In the genomic region with DNA sequence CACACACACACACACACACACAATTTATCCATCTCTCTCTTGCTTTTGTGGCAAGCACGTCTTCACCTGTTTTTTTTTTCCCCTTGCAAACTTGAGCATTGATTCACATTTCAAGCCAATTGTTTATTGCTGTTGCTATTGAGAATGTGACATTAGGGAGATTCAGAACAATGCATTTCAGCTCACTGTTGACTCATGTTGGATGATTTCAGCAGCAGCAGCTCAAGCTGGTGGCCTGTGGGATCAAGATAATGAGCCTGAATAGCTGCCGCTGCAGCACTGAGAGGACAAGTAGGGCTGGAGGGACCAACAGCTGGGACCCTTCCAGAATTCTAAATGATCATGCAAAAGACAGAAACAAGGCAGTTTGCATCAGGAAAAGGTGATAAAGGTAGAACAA, we compare ENCODE assay signal across 14 cellular contexts.
A peak's percentile ranks its signal among the peaks of the same experiment; 100 is the strongest.
DNase-seq lines count a peak whose midpoint lies in the region; ATAC-seq and TF ChIP-seq lines count a peak whose summit lies in the region.
"Had no signal": no experiment of that assay in that cellular context is flagged by ENCODE, and none has a peak within 500 bp of the region (broad histone marks: within the 10 kb centered on the region; RNA-seq: fewer than 3 reads in every experiment).

No MANE protein-coding gene starts in this region.

- H3F3A ChIP-seq in PC-9 (ENCODE audit: insufficient read depth, low read depth), result peaks cover 7% of the 10 kb centered on the region

- POLR2A ChIA-PET in MCF 10A (lab: Yijun Ruan, JAX), result interaction anchor here (0.7 kb wide), 1 partner anchor 1145 kb away, joined by 3 read pairs; no protein-coding TSS in a partner anchor
- POLR2A ChIA-PET in PC-9 (lab: Charles Lee; ENCODE audit: unreplicated experiment), result interaction anchor here (0.7 kb wide), 1 partner anchor 1581 kb away, joined by 3 read pairs; no protein-coding TSS in a partner anchor

- H3K9ac ChIP-seq in mammary epithelial cell (ENCODE audit: insufficient read depth, low read length), result no peak overlapping the region

- H3K27me3 ChIP-seq in mammary epithelial cell (ENCODE audit: insufficient read depth, low read length) (peaks cover 2% of the 10 kb centered on the region), PC-9 (ENCODE audit: insufficient read depth, low read depth) (no peaks in the 10 kb centered on the region), lower lobe of right lung (ENCODE audit: low read depth) (no peaks in the 10 kb centered on the region)
- H3K27me3 ChIP-seq: right lobe of liver had no signal

- H3K9me2 ChIP-seq in PC-9 (ENCODE audit: insufficient read depth), result no peaks in the 10 kb centered on the region

- no peaks in the 10 kb centered on the region for H3K9me3 ChIP-seq in mammary epithelial cell (replicated peaks; ENCODE audit: insufficient read depth, low read length)
- H3K9me3 ChIP-seq in PC-9 (ENCODE audit: insufficient read depth, low read depth), result no peaks in the 10 kb centered on the region
- H3K9me3 ChIP-seq in lower lobe of right lung, result no peaks in the 10 kb centered on the region
- H3K9me3 ChIP-seq: right lobe of liver had no signal

- H3K4me3 Mint-ChIP-seq in MCF 10A (ENCODE audit: unreplicated experiment), result no peak overlapping the region
- H3K4me3 Mint-ChIP-seq: stimulated activated naive CD8-positive, alpha-beta T cell treated with anti-CD3 and anti-CD28 coated beads, Interleukin-15, amount 100 ng/mL, for 72 hours had no signal

- no peak overlapping the region for H3K27ac ChIP-seq in mammary epithelial cell (ENCODE audit: insufficient read depth, low read depth, low read length)
- no peak overlapping the region for H3K27ac ChIP-seq in PC-9
- no peak overlapping the region for H3K27ac ChIP-seq in lower lobe of right lung
- H3K27ac ChIP-seq: right lobe of liver, VCaP had no signal

- H3K4me2 ChIP-seq in mammary epithelial cell (ENCODE audit: insufficient read depth, low read depth, low read length) (no peak overlapping the region), PC-9 (no peak overlapping the region)

- BruUV-seq in mammary epithelial cell (replicated peaks; lab: Mats Ljungman, UMichigan) (no TSS peak), MCF 10A (replicated peaks; lab: Mats Ljungman, UMichigan) (no TSS peak), PC-9 (replicated peaks; lab: Mats Ljungman, UMichigan) (no TSS peak)

- no peaks in the 10 kb centered on the region for H3K9me3 Mint-ChIP-seq in MCF 10A (ENCODE audit: unreplicated experiment)

- H3K27ac Mint-ChIP-seq in MCF 10A (ENCODE audit: low read depth, unreplicated experiment), result no peak overlapping the region

- H3K27me3 Mint-ChIP-seq in MCF 10A (ENCODE audit: insufficient read depth, unreplicated experiment), result peaks cover 11% of the 10 kb centered on the region

- intact Hi-C loops in mammary epithelial cell (cut with micrococcal nuclease) (loop anchor here (5.0 kb wide), 1 partner anchor 429 kb away; no protein-coding TSS in a partner anchor), MCF 10A (cut with micrococcal nuclease) (no loop called here), PC-9 (cut with micrococcal nuclease; ENCODE audit: unreplicated experiment) (no loop called here), lower lobe of right lung (cut with DNase I) (no loop called here)

- no peaks in the 10 kb centered on the region for H3K36me3 ChIP-seq in mammary epithelial cell (ENCODE audit: insufficient read depth, low read length)
- no peaks in the 10 kb centered on the region for H3K36me3 ChIP-seq in PC-9 (ENCODE audit: low read depth)
- no peaks in the 10 kb centered on the region for H3K36me3 ChIP-seq in lower lobe of right lung
- H3K36me3 ChIP-seq: right lobe of liver had no signal

- CTCF ChIA-PET in mammary epithelial cell (lab: Charles Lee; ENCODE audit: low non-redundant PET) (interaction anchor here (0.7 kb wide), 1 partner anchor 180 kb away, joined by 3 read pairs; no protein-coding TSS in a partner anchor), MCF 10A (lab: Yijun Ruan, JAX) (interaction anchor here (0.7 to 1.4 kb wide), 3 partner anchors 32 to 1392 kb away, joined by 3 to 8 read pairs (median 4); no protein-coding TSS in a partner anchor), PC-9 (lab: Charles Lee) (no interaction called here)

- in situ Hi-C loops in mammary epithelial cell (cut with MboI; ENCODE audit: low sequenced_read_pairs in 2 of 2), result loop anchor here in 1 of 2 donors (10.0 kb wide), 1 partner anchor 234 kb away; no protein-coding TSS in a partner anchor

- dilution Hi-C loops in mammary epithelial cell (cut with HindIII; ENCODE audit: low sequenced_read_pairs), result no loop called here

- TF ChIP-seq CTCF in mammary epithelial cell (conservative IDR thresholded peaks at IDR 0.05 in 1 of 2, IDR thresholded peaks at IDR 0.05 in 1 of 2; ENCODE audit: extremely low read depth in 1 of 2, insufficient read depth in 1 of 2, low read depth in 1 of 2, low read length in 2 of 2) (no peak), MCF 10A (IDR thresholded peaks at IDR 0.05; ENCODE audit: unreplicated experiment) (no peak), PC-9 (conservative IDR thresholded peaks at IDR 0.05) (no peak), lower lobe of right lung (IDR thresholded peaks at IDR 0.05) (no peak)

- H2AFZ ChIP-seq in mammary epithelial cell (ENCODE audit: low read depth, low read length) (no peak overlapping the region), PC-9 (no peak overlapping the region)

- peaks cover 8% of the 10 kb centered on the region for H3K4me1 Mint-ChIP-seq in MCF 10A (ENCODE audit: insufficient read depth, unreplicated experiment)

- ATAC-seq in lower lobe of right lung (no peak), HG02623 (IDR thresholded peaks at IDR 0.05; ENCODE audit: unreplicated experiment) (no peak)
- ATAC-seq: right lobe of liver; stimulated activated naive CD8-positive, alpha-beta T cell treated with anti-CD3 and anti-CD28 coated beads, Interleukin-15, amount 100 ng/mL, for 72 hours had no signal

- no peaks in the 10 kb centered on the region for H3K36me3 Mint-ChIP-seq in MCF 10A (ENCODE audit: insufficient read depth, unreplicated experiment)

- H3K4me3 ChIP-seq in mammary epithelial cell (replicated peaks in 1 of 3; ENCODE audit: insufficient read depth in 1 of 3, low read depth in 2 of 3, low read length in 3 of 3) (no peak overlapping the region), PC-9 (no peak overlapping the region), lower lobe of right lung (no peak overlapping the region)
- H3K4me3 ChIP-seq: right lobe of liver had no signal

- no peaks in the 10 kb centered on the region for H3K4me1 ChIP-seq in mammary epithelial cell (ENCODE audit: insufficient read depth, low read length)
- H3K4me1 ChIP-seq in PC-9 (replicated peaks; ENCODE audit: insufficient read depth), result no peaks in the 10 kb centered on the region
- no peaks in the 10 kb centered on the region for H3K4me1 ChIP-seq in lower lobe of right lung
- H3K4me1 ChIP-seq: right lobe of liver had no signal

- H4K20me1 ChIP-seq in mammary epithelial cell (ENCODE audit: insufficient read depth, low read length), result no peaks in the 10 kb centered on the region
- H4K20me1 ChIP-seq in PC-9 (ENCODE audit: insufficient read depth), result no peaks in the 10 kb centered on the region

- 13% methylated on average over 2 of the region's 2 CpGs for WGBS in mammary epithelial cell (ENCODE audit: low coverage, missing lambda C conversion rate)

- no peaks in the 10 kb centered on the region for H3K79me2 ChIP-seq in mammary epithelial cell (ENCODE audit: insufficient read depth, low read length)
- H3K79me2 ChIP-seq in PC-9 (ENCODE audit: low read depth), result no peaks in the 10 kb centered on the region

- DNase-seq in mammary epithelial cell, result peak; percentile 24
- no peak for DNase-seq in MCF 10A (ENCODE audit: unreplicated experiment)
- DNase-seq in PC-9, result peak; percentile 8 to 38
- DNase-seq in fibroblast of peridontal ligament (ENCODE audit: extremely low read depth), result peak; percentile 7
- no peak for DNase-seq in lower lobe of right lung
- no peak for DNase-seq in activated gamma-delta T cell treated with Interleukin-2 at 50 U/mL for 16 hours
- DNase-seq in SW 1271 (lab: John Stamatoyannopoulos, UW), result no peak
- DNase-seq: activated CD8-positive, alpha-beta memory T cell treated with anti-CD3 and anti-CD28 coated beads, Interleukin-2, amount 50 U/mL, for 48 hours; NCI-H524; right lobe of liver; SHP77; stimulated activated naive CD8-positive, alpha-beta T cell treated with anti-CD3 and anti-CD28 coated beads, Interleukin-15, amount 100 ng/mL, for 72 hours had no signal

Comparison
In these comparisons a context has a peak if more than half of its experiments do, and no peak if none do; other contexts are left out.
1. DNase-seq: peak in mammary epithelial cell (single experiment), PC-9 (2 of 2) and fibroblast of peridontal ligament (single experiment); none in MCF 10A (single experiment), lower lobe of right lung (single experiment), activated gamma-delta T cell treated with Interleukin-2 at 50 U/mL for 16 hours (single experiment) and SW 1271 (0 of 2).